In genomic region chr3:157170861-157171260, GRCh38 we compare ENCODE assay signal across 1 cellular context.
TF ChIP-seq lines count a peak whose summit lies in the region.

No MANE protein-coding gene starts in this region.

TF ChIP-seq in K562, 482 proteins besides CTCF, POLR2A, EP300 and RAD21 (continued from another document):
- TF ChIP-seq ZNF785 (CRISPR knock-in tag; IDR thresholded peaks at IDR 0.05) (no peak), ZNF133 (CRISPR knock-in tag; IDR thresholded peaks at IDR 0.05) (no peak), FOXA3 (CRISPR knock-in tag; conservative IDR thresholded peaks at IDR 0.05 in 1 of 2, IDR thresholded peaks at IDR 0.05 in 1 of 2) (no peak), SOX6 (IDR thresholded peaks at IDR 0.05) (peak; percentile 10; the same call in 1 of the 2 replicates), TFE3 (CRISPR knock-in tag; IDR thresholded peaks at IDR 0.05) (no peak), CTBP1 (IDR thresholded peaks at IDR 0.05; ENCODE audit: borderline replicate concordance) (0 out of 2 replicates have a peak, but pooled peaks have one; percentile 26), NFYB (IDR thresholded peaks at IDR 0.05; ENCODE audit: extremely low read depth, insufficient read length) (peak; percentile 6), EGR1 (conservative IDR thresholded peaks at IDR 0.05) (0 out of 2 replicates have a peak, but pooled peaks have one; percentile 42), ATF7 (IDR thresholded peaks at IDR 0.05) (peak; percentile 37; the same call in 1 of the 2 replicates), ARID1B (IDR thresholded peaks at IDR 0.05) (0 out of 2 replicates have a peak, but pooled peaks have one; percentile 16), NR2C1 (IDR thresholded peaks at IDR 0.05) (no peak), NR2C1 (tag; IDR thresholded peaks at IDR 0.05) (no peak)
